In genomic region chr1:87833158-87833557, GRCh38 we compare ENCODE assay signal across 23 cellular contexts.
A peak's percentile ranks its signal among the peaks of the same experiment; 100 is the strongest.
DNase-seq lines count a peak whose midpoint lies in the region; ATAC-seq, FAIRE-seq and TF ChIP-seq lines count a peak whose summit lies in the region.
"Had no signal": no experiment of that assay in that cellular context is flagged by ENCODE, and none has a peak within 500 bp of the region (broad histone marks: within the 10 kb centered on the region; RNA-seq: fewer than 3 reads in every experiment).

No MANE protein-coding gene starts in this region.

- H2AFZ ChIP-seq in HepG2 (ENCODE audit: low read length) = no peak overlapping the region

- in situ Hi-C loops in HepG2 (cut with HindIII; ENCODE audit: extremely low pct_ligation_motif_present, low pct_unique_long_range_greater_than_20kb) = no loop called here

- H3K27ac ChIP-seq in HepG2 (ENCODE audit: extremely low read length, insufficient read depth, low read length) (no peak overlapping the region), right lobe of liver (no peak overlapping the region), breast epithelium (no peak overlapping the region), sigmoid colon (no peak overlapping the region)
- H3K27ac ChIP-seq: esophagus muscularis mucosa, lower lobe of right lung, uterus had no signal

- H3K4me3 Mint-ChIP-seq in WTC11 = no peak overlapping the region
- H3K4me3 Mint-ChIP-seq: IgD-negative memory B cell had no signal

- no peaks in the 10 kb centered on the region for H3K9me3 Mint-ChIP-seq in WTC11

- no peaks in the 10 kb centered on the region for H3K27me3 Mint-ChIP-seq in WTC11 (ENCODE audit: low read depth)
- H3K27me3 Mint-ChIP-seq: IgD-negative memory B cell had no signal

- TF ChIP-seq EP300 in HepG2 (IDR thresholded peaks at IDR 0.05; ENCODE audit: low read depth in 2 of 2, low read length in 2 of 2) = no peak
- no peak for TF ChIP-seq EP300 in HepG2 (CRISPR knock-in tag; IDR thresholded peaks at IDR 0.05; ENCODE audit: borderline replicate concordance)
- TF ChIP-seq EP300 in sigmoid colon (IDR thresholded peaks at IDR 0.05) = no peak

- H3K27ac Mint-ChIP-seq in WTC11 = no peak overlapping the region

- H3K36me3 ChIP-seq in HepG2 (replicated peaks in 1 of 2; ENCODE audit: control insufficient read depth in 1 of 2, insufficient read depth in 2 of 2, low read length in 2 of 2) = no peaks in the 10 kb centered on the region
- no peaks in the 10 kb centered on the region for H3K36me3 ChIP-seq in right lobe of liver
- H3K36me3 ChIP-seq in breast epithelium = no peaks in the 10 kb centered on the region
- no peaks in the 10 kb centered on the region for H3K36me3 ChIP-seq in sigmoid colon
- H3K36me3 ChIP-seq: esophagus muscularis mucosa, HAP-1, lower lobe of right lung, uterus had no signal

- no peaks in the 10 kb centered on the region for H3K27me3 ChIP-seq in HepG2 (ENCODE audit: control insufficient read depth in 1 of 2, insufficient read depth in 2 of 2, low read length in 2 of 2)
- H3K27me3 ChIP-seq in right lobe of liver = no peaks in the 10 kb centered on the region
- no peaks in the 10 kb centered on the region for H3K27me3 ChIP-seq in breast epithelium
- H3K27me3 ChIP-seq in sigmoid colon = no peaks in the 10 kb centered on the region
- H3K27me3 ChIP-seq: esophagus muscularis mucosa, uterus had no signal

- no peak overlapping the region for H3K4me3 ChIP-seq in HepG2 (replicated peaks in 1 of 3; ENCODE audit: insufficient read depth in 1 of 3, low read depth in 2 of 3, low read length in 3 of 3)
- H3K4me3 ChIP-seq in right lobe of liver = no peak overlapping the region
- H3K4me3 ChIP-seq in epithelial cell of esophagus (ENCODE audit: low read length) = no peak overlapping the region
- H3K4me3 ChIP-seq in breast epithelium = no peak overlapping the region
- no peak overlapping the region for H3K4me3 ChIP-seq in sigmoid colon
- H3K4me3 ChIP-seq: esophagus muscularis mucosa, HAP-1, lower lobe of right lung, uterus had no signal

- CTCF ChIA-PET in HepG2 (lab: Yijun Ruan, JAX; ENCODE audit: low intra/inter-chr PET ratio, low total read pairs) = no interaction called here
- CTCF ChIA-PET in WTC11 (lab: Charles Lee) = no interaction called here

- no TSS peak for BruUV-seq in HepG2 (replicated peaks; lab: Mats Ljungman, UMichigan)

- no peaks in the 10 kb centered on the region for H4K20me1 ChIP-seq in HepG2 (ENCODE audit: insufficient read depth, low read length)

- H3K36me3 Mint-ChIP-seq in WTC11 = no peaks in the 10 kb centered on the region

- H3K79me2 ChIP-seq in HepG2 (ENCODE audit: insufficient read depth, low read length) = no peaks in the 10 kb centered on the region

- H3K9me3 ChIP-seq in HepG2 (ENCODE audit: low read length) = no peaks in the 10 kb centered on the region
- H3K9me3 ChIP-seq in right lobe of liver = no peaks in the 10 kb centered on the region
- no peaks in the 10 kb centered on the region for H3K9me3 ChIP-seq in breast epithelium
- no peaks in the 10 kb centered on the region for H3K9me3 ChIP-seq in sigmoid colon
- H3K9me3 ChIP-seq: esophagus muscularis mucosa, HAP-1, lower lobe of right lung, uterus had no signal

- TF ChIP-seq RAD21 in HepG2 (CRISPR knock-in tag; IDR thresholded peaks at IDR 0.05) = no peak

- POLR2A ChIA-PET in HepG2 (lab: Yijun Ruan, JAX) = no interaction called here
- POLR2A ChIA-PET in WTC11 (lab: Charles Lee) = interaction anchor here (0.6 kb wide), 1 partner anchor 211 kb away, joined by 3 read pairs; no protein-coding TSS in a partner anchor

- no peak for TF ChIP-seq POLR2A in HepG2 (IDR thresholded peaks at IDR 0.05; ENCODE audit: insufficient read depth in 1 of 2, low read depth in 2 of 2, low read length in 2 of 2)
- no peak for TF ChIP-seq POLR2A in right lobe of liver (IDR thresholded peaks at IDR 0.05)
- TF ChIP-seq POLR2A in breast epithelium (IDR thresholded peaks at IDR 0.05) = no peak
- no peak for TF ChIP-seq POLR2A in sigmoid colon (IDR thresholded peaks at IDR 0.05)

- DNase-seq in HepG2 (ENCODE audit: low spot score) (no peak), right lobe of liver (no peak), epithelial cell of esophagus (ENCODE audit: low read depth) (peak; percentile 21), left kidney (ENCODE audit: low read depth, low spot score) (peak; percentile 58), breast epithelium (ENCODE audit: low spot score in 2 of 2) (no peak), WTC11 (ENCODE audit: low spot score) (no peak), sigmoid colon (no peak), cerebellar nuclear complex (lab: John Stamatoyannopoulos, UW) (no peak)
- DNase-seq: ACHN; activated CD4-positive, alpha-beta T cell treated with anti-CD3 and anti-CD28 coated beads, Interleukin-2, amount 50 U/mL, for 4 hours; activated effector memory CD4-positive, alpha-beta T cell treated with Interleukin-2 at 50 U/mL for 16 hours; C1 segment of cervical spinal cord; effector memory CD4-positive, alpha-beta T cell; head of caudate nucleus; lower lobe of right lung; NCI-H1694; NCI-H774; nucleus accumbens; SHP77 treated with DMSO at 0.1 percent for 48 hours; uterus had no signal

- H3K4me2 ChIP-seq in HepG2 (ENCODE audit: low read depth, low read length) = no peak overlapping the region

- FAIRE-seq in HepG2 (lab: Jason Lieb, UNC) = no peak

- peaks cover 14% of the 10 kb centered on the region; the same call in 1 of the 2 replicates for H3K4me1 Mint-ChIP-seq in WTC11

- WGBS in HepG2 (ENCODE audit: low lambda C conversion rate) = 9% methylated on average over 5 of the region's 5 CpGs
- 63% methylated on average over 5 of the region's 5 CpGs for WGBS in right lobe of liver (ENCODE audit: insufficient coverage, low coverage, low lambda C conversion rate, missing lambda C conversion rate)
- 72 to 87% methylated on average over 5 of the region's 5 CpGs for WGBS in sigmoid colon, 2 donors

- TF ChIP-seq CTCF in HepG2 (CRISPR knock-in tag; IDR thresholded peaks at IDR 0.05) (no peak), right lobe of liver (IDR thresholded peaks at IDR 0.05) (no peak), epithelial cell of esophagus (IDR thresholded peaks at IDR 0.05; ENCODE audit: insufficient read depth, low read depth, low read length, missing control alignments) (no peak), breast epithelium (IDR thresholded peaks at IDR 0.05) (no peak), WTC11 (IDR thresholded peaks at IDR 0.05) (no peak), sigmoid colon (IDR thresholded peaks at IDR 0.05) (no peak)

- H3K4me1 ChIP-seq in HepG2 (ENCODE audit: insufficient read depth, low read length) (no peaks in the 10 kb centered on the region), right lobe of liver (no peaks in the 10 kb centered on the region), breast epithelium (no peaks in the 10 kb centered on the region), sigmoid colon (no peaks in the 10 kb centered on the region)
- H3K4me1 ChIP-seq: esophagus muscularis mucosa, lower lobe of right lung, uterus had no signal

- H3K9ac ChIP-seq in HepG2 (ENCODE audit: insufficient read depth, low read depth, low read length) = no peak overlapping the region

- intact Hi-C loops in HepG2 (cut with micrococcal nuclease; ENCODE audit: unreplicated experiment) (loop anchor here (10.0 kb wide), 1 partner anchor 62 kb away; no protein-coding TSS in a partner anchor), right lobe of liver (cut with DNase I) (no loop called here), breast epithelium (cut with DNase I; ENCODE audit: low total_unique reads) (no loop called here), sigmoid colon (cut with DNase I) (no loop called here)

- ATAC-seq in HepG2 (peak; percentile 53; the same call in 2 of the 3 replicates), right lobe of liver (no peak), WTC11 (no peak)
- ATAC-seq: lower lobe of right lung had no signal

TF ChIP-seq in HepG2, 621 proteins besides CTCF, POLR2A, EP300 and RAD21 (continues in another document):
- TF ChIP-seq AGO2 (optimal IDR thresholded peaks at IDR 0.05; ENCODE audit: low read depth, low read length) (no peak), ETV5 (CRISPR knock-in tag; IDR thresholded peaks at IDR 0.05; ENCODE audit: borderline replicate concordance) (no peak), PHF5A (CRISPR knock-in tag; IDR thresholded peaks at IDR 0.05; ENCODE audit: low read depth, unreplicated experiment) (no peak)

TF ChIP-seq in WTC11, 78 proteins besides CTCF, POLR2A, EP300 and RAD21 (continues in another document):
- TF ChIP-seq, protein P1, sequence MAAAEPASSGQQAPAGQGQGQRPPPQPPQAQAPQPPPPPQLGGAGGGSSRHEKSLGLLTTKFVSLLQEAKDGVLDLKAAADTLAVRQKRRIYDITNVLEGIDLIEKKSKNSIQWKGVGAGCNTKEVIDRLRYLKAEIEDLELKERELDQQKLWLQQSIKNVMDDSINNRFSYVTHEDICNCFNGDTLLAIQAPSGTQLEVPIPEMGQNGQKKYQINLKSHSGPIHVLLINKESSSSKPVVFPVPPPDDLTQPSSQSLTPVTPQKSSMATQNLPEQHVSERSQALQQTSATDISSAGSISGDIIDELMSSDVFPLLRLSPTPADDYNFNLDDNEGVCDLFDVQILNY (CRISPR knock-in tag; IDR thresholded peaks at IDR 0.05) = no peak
- TF ChIP-seq RELA (CRISPR knock-in tag; IDR thresholded peaks at IDR 0.05; ENCODE audit: borderline replicate concordance) = no peak
- TF ChIP-seq ZNF138 (CRISPR knock-in tag; conservative IDR thresholded peaks at IDR 0.05) = no peak
- no peak for TF ChIP-seq ZNF121 (CRISPR knock-in tag; IDR thresholded peaks at IDR 0.05)
- no peak for TF ChIP-seq ZNF317 (CRISPR knock-in tag; IDR thresholded peaks at IDR 0.05; ENCODE audit: borderline replicate concordance, low read depth)
- no peak for TF ChIP-seq TEAD4 (CRISPR knock-in tag; IDR thresholded peaks at IDR 0.05)
- no peak for TF ChIP-seq ELF4 (CRISPR knock-in tag; IDR thresholded peaks at IDR 0.05; ENCODE audit: low read depth)
- TF ChIP-seq, protein P2, sequence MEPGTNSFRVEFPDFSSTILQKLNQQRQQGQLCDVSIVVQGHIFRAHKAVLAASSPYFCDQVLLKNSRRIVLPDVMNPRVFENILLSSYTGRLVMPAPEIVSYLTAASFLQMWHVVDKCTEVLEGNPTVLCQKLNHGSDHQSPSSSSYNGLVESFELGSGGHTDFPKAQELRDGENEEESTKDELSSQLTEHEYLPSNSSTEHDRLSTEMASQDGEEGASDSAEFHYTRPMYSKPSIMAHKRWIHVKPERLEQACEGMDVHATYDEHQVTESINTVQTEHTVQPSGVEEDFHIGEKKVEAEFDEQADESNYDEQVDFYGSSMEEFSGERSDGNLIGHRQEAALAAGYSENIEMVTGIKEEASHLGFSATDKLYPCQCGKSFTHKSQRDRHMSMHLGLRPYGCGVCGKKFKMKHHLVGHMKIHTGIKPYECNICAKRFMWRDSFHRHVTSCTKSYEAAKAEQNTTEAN (CRISPR knock-in tag; IDR thresholded peaks at IDR 0.05) = no peak
- TF ChIP-seq ZNF423 (CRISPR knock-in tag; IDR thresholded peaks at IDR 0.05) = no peak

Comparison
In these comparisons a context has a peak if more than half of its experiments do, and no peak if none do; other contexts are left out.
1. DNase-seq: peak in epithelial cell of esophagus (single experiment) and left kidney (single experiment); none in HepG2 (single experiment), right lobe of liver (0 of 3), breast epithelium (0 of 2), WTC11 (single experiment), sigmoid colon (single experiment) and cerebellar nuclear complex (0 of 2).